In the genomic region with DNA sequence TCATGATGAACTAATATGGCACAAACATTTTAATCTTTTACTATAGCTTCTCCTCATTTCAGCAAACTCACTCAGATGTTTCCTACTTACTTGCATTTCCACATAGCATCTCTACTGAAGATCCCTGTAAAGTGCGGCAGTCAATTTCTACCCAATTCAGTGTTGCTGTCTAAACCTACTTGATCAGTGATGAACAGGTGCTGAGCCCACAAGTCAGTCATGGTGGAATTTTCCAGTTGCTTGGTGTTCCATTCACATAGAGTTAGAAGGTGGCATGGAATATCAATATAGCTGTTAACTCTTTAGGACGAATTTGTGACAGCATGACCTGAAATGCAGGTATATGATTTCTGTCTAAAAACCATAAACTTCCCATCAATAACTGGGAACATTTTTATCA, we compare ENCODE assay signal across 9 cellular contexts.
"Had no signal": no experiment of that assay in that cellular context is flagged by ENCODE, and none has a peak within 500 bp of the region (broad histone marks: within the 10 kb centered on the region; RNA-seq: fewer than 3 reads in every experiment).

No MANE protein-coding gene starts in this region.

- H3K4me3 Mint-ChIP-seq: H9, IgD-negative memory B cell had no signal

- H3K9ac ChIP-seq: GM23248 had no signal

- H3K27ac Mint-ChIP-seq: H9, IgD-negative memory B cell had no signal

- H3K9me3 Mint-ChIP-seq: H9, IgD-negative memory B cell had no signal

- H3K27me3 Mint-ChIP-seq: IgD-negative memory B cell had no signal

- DNase-seq: GM23248, GOT3, H9, HCEC 1CT, KBM-7 had no signal

- H3K4me3 ChIP-seq: GM23248 had no signal

- H3K27ac ChIP-seq: GM23248, HL-60 had no signal

- ATAC-seq: HepG2 had no signal

- FAIRE-seq: H54, HepG2 had no signal

- H2AFZ ChIP-seq: GM23248 had no signal
